14 cellular contexts compared by ENCODE assay signal in the genomic region with DNA sequence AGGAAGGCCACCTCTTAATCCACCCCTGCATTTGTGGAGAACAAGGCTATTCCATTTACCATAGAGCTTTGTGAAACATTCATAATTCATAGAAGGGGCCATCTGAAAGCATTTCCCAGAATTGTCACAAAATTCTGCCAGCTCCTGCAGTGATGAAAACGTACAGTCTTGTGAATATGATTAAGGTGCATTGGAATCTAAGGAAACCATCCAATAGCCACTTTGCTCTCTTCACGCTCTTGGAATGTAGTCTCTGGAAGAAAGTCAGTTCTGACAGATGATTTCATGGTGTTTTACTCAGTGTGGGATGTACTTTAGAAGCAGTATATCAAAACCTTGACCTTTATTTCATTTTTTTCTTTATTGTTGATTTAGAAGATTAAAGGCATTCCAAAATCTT.
DNase-seq lines count a peak whose midpoint lies in the region; ATAC-seq lines count a peak whose summit lies in the region.
"Had no signal": no experiment of that assay in that cellular context is flagged by ENCODE, and none has a peak within 500 bp of the region (broad histone marks: within the 10 kb centered on the region; RNA-seq: fewer than 3 reads in every experiment).

No MANE protein-coding gene starts in this region.

- H3K36me3 ChIP-seq in adipocyte (ENCODE audit: control insufficient read depth, insufficient read depth, low read length, severe bottlenecking), result no peaks in the 10 kb centered on the region
- H3K36me3 ChIP-seq: right atrium auricular region had no signal

- DNase-seq in H4 (ENCODE audit: low spot score), result peak; percentile 81
- peak; percentile 93 for DNase-seq in adipocyte (ENCODE audit: low read depth)
- peak; percentile 34 for DNase-seq in hepatic stellate cell (ENCODE audit: low spot score)
- peak; percentile 41 for DNase-seq in superior temporal gyrus (ENCODE audit: extremely low spot score)
- DNase-seq in cortex of kidney (lab: John Stamatoyannopoulos, UW), result no peak
- DNase-seq in activated CD4-positive, alpha-beta T cell treated with anti-CD3 and anti-CD28 coated beads, Interleukin-2, amount 50 U/mL, for 4 hours, result no peak
- DNase-seq: activated CD4-positive, alpha-beta T cell treated with anti-CD3 and anti-CD28 coated beads, Interleukin-2, amount 10 ng/mL, durations not matched to agents 7 days and 5 days; activated naive CD8-positive, alpha-beta T cell treated with anti-CD3 and anti-CD28 coated beads for 36 hours; NCI-H446 had no signal

- peaks cover 30% of the 10 kb centered on the region for H3K4me1 ChIP-seq in adipocyte (ENCODE audit: control insufficient read depth, insufficient read depth, low read length)
- H3K4me1 ChIP-seq: right atrium auricular region had no signal

- peak overlapping the region; percentile 57 for H3K4me3 ChIP-seq in adipocyte (ENCODE audit: low read length)
- H3K4me3 ChIP-seq: K562, right atrium auricular region had no signal

- ATAC-seq in GM19351 (IDR thresholded peaks at IDR 0.05; ENCODE audit: unreplicated experiment) (no peak), HG03378 (IDR thresholded peaks at IDR 0.05; ENCODE audit: unreplicated experiment) (no peak)
- ATAC-seq: K562, left lobe of liver had no signal

- no peaks in the 10 kb centered on the region for H3K27me3 ChIP-seq in adipocyte (replicated peaks; ENCODE audit: control insufficient read depth, insufficient read depth, low read length)
- H3K27me3 ChIP-seq: right atrium auricular region had no signal

- H3K9ac ChIP-seq in adipocyte (ENCODE audit: low read length), result peak overlapping the region; percentile 70

- peaks cover 10% of the 10 kb centered on the region for H3K9me3 ChIP-seq in adipocyte (ENCODE audit: control insufficient read depth, low read length)
- H3K9me3 ChIP-seq: right atrium auricular region had no signal

Comparison
In these comparisons a context has a peak if more than half of its experiments do, and no peak if none do; other contexts are left out.
1. DNase-seq: peak in H4 (single experiment), adipocyte (single experiment), hepatic stellate cell (single experiment) and superior temporal gyrus (single experiment); none in cortex of kidney (single experiment) and activated CD4-positive, alpha-beta T cell treated with anti-CD3 and anti-CD28 coated beads, Interleukin-2, amount 50 U/mL, for 4 hours (0 of 2).